ENCODE assay signal across 11 cellular contexts in the genomic region with DNA sequence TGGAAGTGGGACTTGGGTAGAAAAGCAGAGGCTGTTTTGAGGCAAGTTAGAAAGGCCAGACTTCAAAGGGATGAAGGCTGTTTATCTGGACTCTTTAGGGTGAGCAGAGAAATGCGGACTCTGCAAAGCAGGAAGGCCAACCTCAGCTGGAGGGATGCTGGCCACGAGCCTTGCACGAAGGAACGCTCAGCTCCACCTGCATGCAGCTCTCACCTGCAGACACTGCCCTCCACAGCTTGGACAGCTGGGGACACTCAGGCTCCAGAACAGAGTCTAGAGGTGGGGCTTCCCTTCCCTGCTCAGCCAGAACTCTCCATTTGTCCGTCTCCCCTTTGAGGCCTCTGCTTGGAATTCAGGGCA.
DNase-seq lines count a peak whose midpoint lies in the region; ATAC-seq and TF ChIP-seq lines count a peak whose summit lies in the region.
"Had no signal": no experiment of that assay in that cellular context is flagged by ENCODE, and none has a peak within 500 bp of the region (broad histone marks: within the 10 kb centered on the region; RNA-seq: fewer than 3 reads in every experiment).

No MANE protein-coding gene starts in this region.

- TF ChIP-seq POLR2A in thyroid gland (IDR thresholded peaks at IDR 0.05) = no peak

- peaks cover 41% of the 10 kb centered on the region for H3K4me1 Mint-ChIP-seq in activated naive CD4-positive, alpha-beta T cell treated with anti-CD3 and anti-CD28 coated beads for 36 hours (ENCODE audit: low read depth)

- no peak for DNase-seq in activated naive CD4-positive, alpha-beta T cell treated with anti-CD3 and anti-CD28 coated beads for 36 hours
- no peak for DNase-seq in activated naive CD4-positive, alpha-beta T cell treated with Interleukin-2 at 50 U/mL for 16 hours
- DNase-seq in SW480 (ENCODE audit: low spot score) (peak; percentile 56), right atrium auricular region (ENCODE audit: low spot score) (no peak), thyroid gland (peak; percentile 31 to 38), inferior parietal cortex (ENCODE audit: extremely low spot score) (no peak)
- DNase-seq: NCI-H1105 treated with DMSO at 0.1 percent for 48 hours, NCI-H82 had no signal

- H3K9me3 ChIP-seq in right atrium auricular region (no peaks in the 10 kb centered on the region), thyroid gland (no peaks in the 10 kb centered on the region)
- H3K9me3 ChIP-seq: breast epithelium had no signal

- no peaks in the 10 kb centered on the region for H3K36me3 Mint-ChIP-seq in activated naive CD4-positive, alpha-beta T cell treated with anti-CD3 and anti-CD28 coated beads for 36 hours (ENCODE audit: low read depth)

- H3K27ac ChIP-seq in right atrium auricular region = peak overlapping the region; percentile 91 to 95
- H3K27ac ChIP-seq in thyroid gland = peak overlapping the region in 2 of 3 donors; percentile 89 to 94

- no peak for ATAC-seq in GM21737 (IDR thresholded peaks at IDR 0.05; ENCODE audit: unreplicated experiment)
- no peak for ATAC-seq in GM21447 (IDR thresholded peaks at IDR 0.05; ENCODE audit: unreplicated experiment)

- no peak for TF ChIP-seq CTCF in right atrium auricular region (IDR thresholded peaks at IDR 0.05)
- no peak for TF ChIP-seq CTCF in thyroid gland (IDR thresholded peaks at IDR 0.05)

- H3K4me3 Mint-ChIP-seq in activated naive CD4-positive, alpha-beta T cell treated with anti-CD3 and anti-CD28 coated beads for 36 hours = no peak overlapping the region

- no peaks in the 10 kb centered on the region for H3K9me3 Mint-ChIP-seq in activated naive CD4-positive, alpha-beta T cell treated with anti-CD3 and anti-CD28 coated beads for 36 hours

- H3K4me1 ChIP-seq in right atrium auricular region = peaks cover 0 to 67% of the 10 kb centered on the region in 2 donors
- H3K4me1 ChIP-seq in thyroid gland = peaks cover 38 to 61% of the 10 kb centered on the region in 2 donors
- H3K4me1 ChIP-seq: breast epithelium had no signal

- H3K36me3 ChIP-seq in right atrium auricular region (no peaks in the 10 kb centered on the region), thyroid gland (no peaks in the 10 kb centered on the region)
- H3K36me3 ChIP-seq: breast epithelium had no signal

- H3K27me3 ChIP-seq in right atrium auricular region = no peaks in the 10 kb centered on the region
- no peaks in the 10 kb centered on the region for H3K27me3 ChIP-seq in thyroid gland
- H3K27me3 ChIP-seq: breast epithelium had no signal

- WGBS in thyroid gland, 2 donors = 54 to 75% methylated on average over 4 to 5 of the region's 5 CpGs

- H3K27ac Mint-ChIP-seq in activated naive CD4-positive, alpha-beta T cell treated with anti-CD3 and anti-CD28 coated beads for 36 hours = peak overlapping the region; percentile 98

- no peak overlapping the region for H3K4me3 ChIP-seq in right atrium auricular region
- no peak overlapping the region for H3K4me3 ChIP-seq in thyroid gland (replicated peaks in 1 of 3)
- H3K4me3 ChIP-seq: breast epithelium had no signal

- CTCF ChIA-PET in activated naive CD4-positive, alpha-beta T cell treated with anti-CD3 and anti-CD28 coated beads for 36 hours (lab: Charles Lee) = interaction anchor here (1.2 kb wide), 1 partner anchor 230 kb away, joined by 4 read pairs; a partner anchor contains a TSS

- H3K27me3 Mint-ChIP-seq in activated naive CD4-positive, alpha-beta T cell treated with anti-CD3 and anti-CD28 coated beads for 36 hours (ENCODE audit: low read depth) = no peaks in the 10 kb centered on the region

- intact Hi-C loops in activated naive CD4-positive, alpha-beta T cell treated with anti-CD3 and anti-CD28 coated beads for 36 hours (cut with micrococcal nuclease) = loop anchor here (5.0 kb wide), 5 partner anchors 155 to 835 kb away; no protein-coding TSS in a partner anchor
- intact Hi-C loops in thyroid gland (cut with DNase I) = no loop called here

Comparison
In these comparisons a context has a peak if more than half of its experiments do, and no peak if none do; other contexts are left out.
1. DNase-seq: peak in SW480 (single experiment) and thyroid gland (2 of 2); none in activated naive CD4-positive, alpha-beta T cell treated with anti-CD3 and anti-CD28 coated beads for 36 hours (single experiment), activated naive CD4-positive, alpha-beta T cell treated with Interleukin-2 at 50 U/mL for 16 hours (single experiment), right atrium auricular region (single experiment) and inferior parietal cortex (single experiment).